ENCODE assay signal across 8 cellular contexts in genomic region chr1:160261526-160261877, GRCh38. TPM values are rescaled to one million over a fixed set of nuclear protein-coding genes. Genes with fewer than 3 reads are reported as not detected.
DNase-seq lines count a peak whose midpoint lies in the region; ATAC-seq and TF ChIP-seq lines count a peak whose summit lies in the region.

No MANE protein-coding gene starts in this region.

- H3K36me3 Mint-ChIP-seq in naive B cell, result peaks cover 3 to 7% of the 10 kb centered on the region in 2 donors

- no peaks in the 10 kb centered on the region for H3K9me3 Mint-ChIP-seq in naive B cell
- no peaks in the 10 kb centered on the region for H3K9me3 Mint-ChIP-seq in stimulated activated naive CD8-positive, alpha-beta T cell treated with anti-CD3 and anti-CD28 coated beads, Interleukin-15, amount 100 ng/mL, for 72 hours

- DNase-seq in GM10266 (ENCODE audit: extremely low spot score), result peak; percentile 60
- peak; percentile 68 for DNase-seq in NCI-H460 (ENCODE audit: extremely low read depth, low read depth)
- peak; percentile 70 for DNase-seq in activated CD8-positive, alpha-beta memory T cell treated with anti-CD3 and anti-CD28 coated beads, Interleukin-2, amount 50 U/mL, for 4 hours
- peak; percentile 82 to 91 for DNase-seq in erythroblast (lab: John Stamatoyannopoulos, UW)
- DNase-seq in naive B cell, result peak; percentile 54
- peak; percentile 62 to 78 for DNase-seq in stimulated activated naive CD8-positive, alpha-beta T cell treated with anti-CD3 and anti-CD28 coated beads, Interleukin-15, amount 100 ng/mL, for 72 hours
- no peak for DNase-seq in cerebellar nuclear complex (lab: John Stamatoyannopoulos, UW)

- no peak for TF ChIP-seq CTCF in GM10266 (IDR thresholded peaks at IDR 0.05; ENCODE audit: control insufficient read depth, insufficient read depth, low read depth, missing control alignments)

- H3K27ac Mint-ChIP-seq in naive B cell, result peak overlapping the region; percentile 90 to 100 (median 99)
- H3K27ac Mint-ChIP-seq in stimulated activated naive CD8-positive, alpha-beta T cell treated with anti-CD3 and anti-CD28 coated beads, Interleukin-15, amount 100 ng/mL, for 72 hours, result peak overlapping the region; percentile 100

- H3K4me3 Mint-ChIP-seq in naive B cell, result peak overlapping the region; percentile 99 to 100 (median 99)
- peak overlapping the region; percentile 87 to 98 for H3K4me3 Mint-ChIP-seq in stimulated activated naive CD8-positive, alpha-beta T cell treated with anti-CD3 and anti-CD28 coated beads, Interleukin-15, amount 100 ng/mL, for 72 hours

- no peaks in the 10 kb centered on the region for H3K27me3 Mint-ChIP-seq in naive B cell
- H3K27me3 Mint-ChIP-seq in stimulated activated naive CD8-positive, alpha-beta T cell treated with anti-CD3 and anti-CD28 coated beads, Interleukin-15, amount 100 ng/mL, for 72 hours, result no peaks in the 10 kb centered on the region

- peaks cover 21 to 47% (median 40%) of the 10 kb centered on the region in 3 donors for H3K4me1 Mint-ChIP-seq in naive B cell
- peaks cover 47% of the 10 kb centered on the region for H3K4me1 Mint-ChIP-seq in stimulated activated naive CD8-positive, alpha-beta T cell treated with anti-CD3 and anti-CD28 coated beads, Interleukin-15, amount 100 ng/mL, for 72 hours

- TF ChIP-seq POLR2A in erythroblast (IDR thresholded peaks at IDR 0.05; ENCODE audit: low read length), result no peak

- peak; percentile 36 for ATAC-seq in HG02973 (IDR thresholded peaks at IDR 0.05; ENCODE audit: unreplicated experiment)
- ATAC-seq in naive B cell (ENCODE audit: low read depth in 2 of 2), result peak; percentile 52 to 60
- peak; percentile 59 for ATAC-seq in stimulated activated naive CD8-positive, alpha-beta T cell treated with anti-CD3 and anti-CD28 coated beads, Interleukin-15, amount 100 ng/mL, for 72 hours

RNA-seq across cellular contexts. Expression of gene DCAF8, which starts 0.8 kb away (rescaled TPM):
- total RNA-seq in NCI-H460 (2014; rRNA removed; shearing (Covaris generic)), result 90.9 and 125 TPM in 2 replicates
- polyA plus RNA-seq in NCI-H460 (2014; cell fraction: nucleus; rRNA removed), result 328 and 373 TPM in 2 replicates
- 10 to 100 TPM; 39.1 to 61.5 (median 54.3) TPM for polyA plus RNA-seq in naive B cell (ENCODE audit: low read depth in 6 of 6)

RNA-seq across cellular contexts. Expression of gene PEX19, which starts 23.4 kb away (rescaled TPM):
- 52.1 and 53.6 TPM in 2 replicates for total RNA-seq in NCI-H460 (2014; rRNA removed; shearing (Covaris generic))
- 27.2 and 33.0 TPM in 2 replicates for polyA plus RNA-seq in NCI-H460 (2014; cell fraction: nucleus; rRNA removed)
- polyA plus RNA-seq in naive B cell (ENCODE audit: low read depth in 6 of 6), result 100 to 1,000 TPM in 1 of 6 donors, 10 to 100 TPM in 5; 49.2 to 108 (median 57.9) TPM

RNA-seq across cellular contexts. Expression of gene PEA15, which starts 56.3 kb away (rescaled TPM):
- 57.5 and 63.5 TPM in 2 replicates for total RNA-seq in NCI-H460 (2014; rRNA removed; shearing (Covaris generic))
- 29.0 and 44.6 TPM in 2 replicates for polyA plus RNA-seq in NCI-H460 (2014; cell fraction: nucleus; rRNA removed)
- polyA plus RNA-seq in naive B cell (ENCODE audit: low read depth in 6 of 6), result 10 to 100 TPM; 11.2 to 21.6 (median 14.4) TPM

Comparison
In these comparisons a context has a peak if more than half of its experiments do, and no peak if none do; other contexts are left out.
1. DNase-seq: peak in GM10266 (single experiment), NCI-H460 (single experiment), activated CD8-positive, alpha-beta memory T cell treated with anti-CD3 and anti-CD28 coated beads, Interleukin-2, amount 50 U/mL, for 4 hours (single experiment), erythroblast (2 of 2), naive B cell (single experiment) and stimulated activated naive CD8-positive, alpha-beta T cell treated with anti-CD3 and anti-CD28 coated beads, Interleukin-15, amount 100 ng/mL, for 72 hours (2 of 2); none in cerebellar nuclear complex (0 of 2).
2. Peak in every context shown above with its lines, with median percentiles within 50 percentile points of each other: ATAC-seq.